In the genomic region with DNA sequence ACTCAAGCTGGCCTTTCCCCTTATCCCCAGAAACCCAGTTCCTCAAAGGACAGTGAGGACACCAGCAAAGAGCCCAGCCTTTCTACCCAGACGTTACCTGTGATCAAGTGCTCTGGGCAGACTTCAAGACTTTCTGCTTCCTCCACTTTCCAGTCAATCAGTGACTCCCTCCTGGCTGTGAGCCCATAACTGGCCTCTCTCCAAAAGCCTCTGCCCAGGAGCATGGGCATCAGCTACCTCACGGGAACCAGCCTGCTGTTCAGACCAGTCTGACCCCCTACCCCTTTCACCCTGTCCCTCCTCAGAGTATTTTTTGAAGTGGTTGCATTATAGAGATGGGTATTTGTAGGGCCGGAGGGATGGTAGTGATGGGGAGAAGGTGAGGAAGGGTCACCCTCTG, we compare ENCODE assay signal across 21 cellular contexts. TPM values are rescaled to one million over a fixed set of nuclear protein-coding genes. Genes with fewer than 3 reads are reported as not detected.
A peak's percentile ranks its signal among the peaks of the same experiment; 100 is the strongest.
DNase-seq lines count a peak whose midpoint lies in the region; ATAC-seq and TF ChIP-seq lines count a peak whose summit lies in the region.
"Had no signal": no experiment of that assay in that cellular context is flagged by ENCODE, and none has a peak within 500 bp of the region (broad histone marks: within the 10 kb centered on the region; RNA-seq: fewer than 3 reads in every experiment).

No MANE protein-coding gene starts in this region.

- H3K27me3 Mint-ChIP-seq in CD14-positive monocyte (ENCODE audit: low read depth in 3 of 3): peaks cover 0 to 4% (median 0%) of the 10 kb centered on the region in 3 donors
- H3K27me3 Mint-ChIP-seq in endodermal cell (ENCODE audit: insufficient read depth): no peaks in the 10 kb centered on the region
- no peaks in the 10 kb centered on the region for H3K27me3 Mint-ChIP-seq in endothelial cell (ENCODE audit: unreplicated experiment)

- H3K27me3 ChIP-seq in endodermal cell (ENCODE audit: control insufficient read depth, insufficient read depth, low read length, poor library complexity, severe bottlenecking) (no peaks in the 10 kb centered on the region), liver (ENCODE audit: control insufficient read depth in 4 of 4, insufficient read depth in 4 of 4, low read length in 3 of 4) (no peaks in the 10 kb centered on the region), neutrophil (no peaks in the 10 kb centered on the region), neuronal stem cell (ENCODE audit: control insufficient read depth in 3 of 3, insufficient read depth in 3 of 3, low read depth in 1 of 3, low read length in 3 of 3) (no peaks in the 10 kb centered on the region)
- H3K27me3 ChIP-seq: BE2C had no signal

- H3K9me3 Mint-ChIP-seq in CD14-positive monocyte: peaks cover 0 to 3% (median 0%) of the 10 kb centered on the region in 7 donors
- H3K9me3 Mint-ChIP-seq in endodermal cell: no peaks in the 10 kb centered on the region
- H3K9me3 Mint-ChIP-seq in endothelial cell (ENCODE audit: unreplicated experiment): no peaks in the 10 kb centered on the region

- H3K4me3 ChIP-seq in endodermal cell (ENCODE audit: low read length) (no peak overlapping the region), liver (ENCODE audit: low read depth in 1 of 3, low read length in 3 of 3) (no peak overlapping the region), neutrophil (ENCODE audit: low read depth in 1 of 2, low read length in 1 of 2) (no peak overlapping the region), neuronal stem cell (ENCODE audit: low read length in 2 of 2) (no peak overlapping the region)
- H3K4me3 ChIP-seq: HAP-1 had no signal

- no peak for DNase-seq in CD14-positive monocyte (ENCODE audit: low spot score)
- peak; percentile 18 for DNase-seq in endodermal cell
- DNase-seq in NCI-H748 (lab: John Stamatoyannopoulos, UW; ENCODE audit: unreplicated experiment): no peak
- no peak for DNase-seq in neuronal stem cell (ENCODE audit: low spot score)
- DNase-seq in endothelial cell (ENCODE audit: low spot score): no peak
- DNase-seq: 8988T, ACHN, BE2C, GOT3, KBM-7, MV-4-11, NCI-H1105 treated with DMSO at 0.1 percent for 48 hours, NCI-H2029, NCI-H446 treated with DMSO at 0.1 percent for 48 hours, NCI-H526, SK-N-SH had no signal

- H3K9ac ChIP-seq in endodermal cell (ENCODE audit: extremely low read depth, low read length, poor library complexity, severe bottlenecking) (no peak overlapping the region), liver (ENCODE audit: low read depth in 1 of 2, low read length in 2 of 2) (peak overlapping the region in 1 of 2 donors; percentile 65), neuronal stem cell (ENCODE audit: low read depth, low read length, poor library complexity) (no peak overlapping the region)
- H3K9ac ChIP-seq: SK-N-SH had no signal

- H2BK120ac ChIP-seq in neuronal stem cell (ENCODE audit: low read depth, low read length): no peak overlapping the region

- TF ChIP-seq RAD21 in liver (IDR thresholded peaks at IDR 0.05): peak; percentile 9 to 26

- H3K18ac ChIP-seq in neuronal stem cell (ENCODE audit: low read length): no peak overlapping the region

- intact Hi-C loops in CD14-positive monocyte (cut with micrococcal nuclease): no loop called here

- no peak overlapping the region for H4K8ac ChIP-seq in neuronal stem cell (ENCODE audit: low read depth, low read length)

- H3K4me1 Mint-ChIP-seq in CD14-positive monocyte: peaks cover 35% of the 10 kb centered on the region
- no peaks in the 10 kb centered on the region for H3K4me1 Mint-ChIP-seq in endodermal cell
- H3K4me1 Mint-ChIP-seq in endothelial cell (ENCODE audit: unreplicated experiment): no peaks in the 10 kb centered on the region

- no peak overlapping the region for H2BK5ac ChIP-seq in neuronal stem cell (ENCODE audit: low read length)

- no peak overlapping the region for H3K4me2 ChIP-seq in neuronal stem cell (ENCODE audit: insufficient read depth, low read length, poor library complexity, severe bottlenecking)
- H3K4me2 ChIP-seq: SK-N-SH had no signal

- H3K23ac ChIP-seq in neuronal stem cell (ENCODE audit: low read depth, low read length, poor library complexity): no peak overlapping the region

- no peaks in the 10 kb centered on the region for H3K9me3 ChIP-seq in endodermal cell (ENCODE audit: control insufficient read depth, low read length)
- H3K9me3 ChIP-seq in liver (ENCODE audit: control insufficient read depth in 4 of 4, low read length in 3 of 4): no peaks in the 10 kb centered on the region
- H3K9me3 ChIP-seq in neutrophil: no peaks in the 10 kb centered on the region
- no peaks in the 10 kb centered on the region for H3K9me3 ChIP-seq in neuronal stem cell (replicated peaks in 1 of 2; ENCODE audit: control insufficient read depth in 2 of 2, insufficient read depth in 1 of 2, low read depth in 1 of 2, low read length in 2 of 2)
- H3K9me3 ChIP-seq: BE2C, HAP-1, SK-N-SH had no signal

- H3K27ac ChIP-seq in endodermal cell (ENCODE audit: low read depth, low read length) (no peak overlapping the region), liver (ENCODE audit: low read depth in 1 of 2, low read length in 2 of 2) (peak overlapping the region; percentile 84 to 91), neutrophil (peak overlapping the region; percentile 40), neuronal stem cell (replicated peaks; ENCODE audit: low read length) (no peak overlapping the region)

- no peak overlapping the region for H4K91ac ChIP-seq in neuronal stem cell (ENCODE audit: low read depth, low read length, poor library complexity)

- H2BK15ac ChIP-seq in neuronal stem cell (ENCODE audit: low read length): no peak overlapping the region

- H3K4ac ChIP-seq in neuronal stem cell (ENCODE audit: low read length): no peak overlapping the region

- no peak for TF ChIP-seq CTCF in CD14-positive monocyte (IDR thresholded peaks at IDR 0.05)
- no peak for TF ChIP-seq CTCF in endodermal cell (conservative IDR thresholded peaks at IDR 0.05)
- TF ChIP-seq CTCF in liver (IDR thresholded peaks at IDR 0.05; ENCODE audit: low read depth, low read length, missing input control): no peak
- no peak for TF ChIP-seq CTCF in neutrophil (IDR thresholded peaks at IDR 0.05)
- no peak for TF ChIP-seq CTCF in endothelial cell (IDR thresholded peaks at IDR 0.05; ENCODE audit: unreplicated experiment)

- no peak overlapping the region for H2AFZ ChIP-seq in neuronal stem cell (ENCODE audit: low read length)

- H2BK12ac ChIP-seq in neuronal stem cell (ENCODE audit: low read length): no peak overlapping the region

- H3K79me1 ChIP-seq in neuronal stem cell (ENCODE audit: low read depth, low read length): no peaks in the 10 kb centered on the region

- H3K14ac ChIP-seq in neuronal stem cell (ENCODE audit: low read length): no peak overlapping the region

- H3K36me3 ChIP-seq in endodermal cell (ENCODE audit: control insufficient read depth, insufficient read depth, low read length): peaks cover 77% of the 10 kb centered on the region
- peaks cover 0 to 20% (median 5%) of the 10 kb centered on the region in 4 donors for H3K36me3 ChIP-seq in liver (ENCODE audit: control insufficient read depth in 4 of 4, insufficient read depth in 3 of 4, low read depth in 1 of 4, low read length in 3 of 4)
- peaks cover 38% of the 10 kb centered on the region for H3K36me3 ChIP-seq in neutrophil
- H3K36me3 ChIP-seq in neuronal stem cell (replicated peaks in 1 of 2; ENCODE audit: control insufficient read depth in 2 of 2, insufficient read depth in 2 of 2, low read length in 2 of 2): peaks cover 58 to 94% of the 10 kb centered on the region in 2 donors

- H3K4me1 ChIP-seq in endodermal cell (ENCODE audit: control insufficient read depth, insufficient read depth, low read length): no peaks in the 10 kb centered on the region
- H3K4me1 ChIP-seq in liver (ENCODE audit: control insufficient read depth in 4 of 4, insufficient read depth in 4 of 4, low read length in 3 of 4): peaks cover 10 to 48% (median 36%) of the 10 kb centered on the region in 4 donors
- peaks cover 9 to 17% of the 10 kb centered on the region in 2 experiments for H3K4me1 ChIP-seq in neutrophil (ENCODE audit: control insufficient read depth in 1 of 2, insufficient read depth in 1 of 2, low read depth in 1 of 2, low read length in 1 of 2)
- H3K4me1 ChIP-seq in neuronal stem cell (ENCODE audit: control insufficient read depth in 2 of 2, insufficient read depth in 1 of 2, low read depth in 1 of 2, low read length in 2 of 2): no peaks in the 10 kb centered on the region
- H3K4me1 ChIP-seq: BE2C, HAP-1 had no signal

- no peak for ATAC-seq in GM21825 (IDR thresholded peaks at IDR 0.05; ENCODE audit: unreplicated experiment)

- peaks cover 85 to 88% of the 10 kb centered on the region in 2 donors for H3K36me3 Mint-ChIP-seq in CD14-positive monocyte
- H3K36me3 Mint-ChIP-seq in endodermal cell (ENCODE audit: low read depth): peaks cover 68% of the 10 kb centered on the region
- peaks cover 56% of the 10 kb centered on the region for H3K36me3 Mint-ChIP-seq in endothelial cell (ENCODE audit: low read depth, unreplicated experiment)

- peak overlapping the region in 5 of 7 donors; percentile 46 to 84 (median 62) for H3K27ac Mint-ChIP-seq in CD14-positive monocyte
- no peak overlapping the region for H3K27ac Mint-ChIP-seq in endodermal cell
- H3K27ac Mint-ChIP-seq in endothelial cell (ENCODE audit: unreplicated experiment): no peak overlapping the region

- no peak overlapping the region for H2AK5ac ChIP-seq in neuronal stem cell (ENCODE audit: low read depth, low read length)

- 87 to 95% methylated on average over 3 of the region's 3 CpGs for WGBS in endodermal cell (ENCODE audit: insufficient coverage in 1 of 2, insufficient read length in 1 of 2), 2 experiments
- WGBS in liver: 43% methylated on average over 3 of the region's 3 CpGs
- WGBS in neuronal stem cell (ENCODE audit: extremely low coverage in 2 of 2, insufficient read length in 2 of 2, insufficient replicate concordance in 1 of 2), 2 donors: no CpG with 5 or more reads among the region's 3 CpGs

- H3K4me3 Mint-ChIP-seq in CD14-positive monocyte (no peak overlapping the region), endodermal cell (no peak overlapping the region), endothelial cell (ENCODE audit: unreplicated experiment) (no peak overlapping the region)

TF ChIP-seq in liver, 16 proteins besides CTCF, POLR2A, EP300 and RAD21 (continues in another document):
- peak; percentile 49 to 50 for TF ChIP-seq RXRA (IDR thresholded peaks at IDR 0.05)

RNA-seq across cellular contexts. Expression of a gene that starts 27.7 kb away (rescaled TPM):
- 100 to 1,000 TPM; 214 to 218 TPM for polyA plus RNA-seq in CD14-positive monocyte
- total RNA-seq in endodermal cell: 10 to 100 TPM; 32.8 to 53.7 TPM
- polyA plus RNA-seq in endodermal cell (2013, experiment 1 of 2): 14.5 TPM
- polyA plus RNA-seq in endodermal cell (2013, experiment 2 of 2): 14.4 TPM
- 100 to 1,000 TPM; 112 to 354 TPM for total RNA-seq in liver
- polyA plus RNA-seq in liver: 100 to 1,000 TPM; 298 to 311 TPM
- 0.99 TPM for polyA plus RNA-seq in neuronal stem cell (2013, experiment 1 of 2)
- 0.84 TPM for polyA plus RNA-seq in neuronal stem cell (2013, experiment 2 of 2)
- 9.0 TPM for total RNA-seq in endothelial cell (ENCODE audit: unreplicated experiment)
- total RNA-seq: MCF 10A had no signal

RNA-seq across cellular contexts. Expression of a gene that starts 43.6 kb away (rescaled TPM):
- 10 to 100 TPM; 13.5 to 16.3 TPM for polyA plus RNA-seq in CD14-positive monocyte
- 10 to 100 TPM; 96.5 to 99.0 TPM for total RNA-seq in endodermal cell
- polyA plus RNA-seq in endodermal cell (2013, experiment 1 of 2): 67.7 TPM
- 57.3 TPM for polyA plus RNA-seq in endodermal cell (2013, experiment 2 of 2)
- total RNA-seq in liver: 10 to 100 TPM in 1 of 2 donors, 1 to 10 TPM in 1; 6.9 to 14.0 TPM
- 1 to 10 TPM; 5.7 to 6.4 TPM for polyA plus RNA-seq in liver
- 51.6 TPM for polyA plus RNA-seq in neuronal stem cell (2013, experiment 1 of 2)
- polyA plus RNA-seq in neuronal stem cell (2013, experiment 2 of 2): 49.0 TPM
- 47.3 TPM for total RNA-seq in endothelial cell (ENCODE audit: unreplicated experiment)

Comparison
In these comparisons a context has a peak if more than half of its experiments do, and no peak if none do; other contexts are left out.
1. H3K27ac Mint-ChIP-seq: peak in CD14-positive monocyte (5 of 7); none in endodermal cell (single experiment) and endothelial cell (single experiment).
2. H3K27ac ChIP-seq: peak in liver (2 of 2) and neutrophil (single experiment); none in endodermal cell (single experiment) and neuronal stem cell (single experiment).